Comparison of ENCODE assay signal across 26 cellular contexts in genomic region chr20:9575836-9576235, GRCh38.
"Had no signal": no experiment of that assay in that cellular context is flagged by ENCODE, and none has a peak within 500 bp of the region (broad histone marks: within the 10 kb centered on the region; RNA-seq: fewer than 3 reads in every experiment).

No MANE protein-coding gene starts in this region.

- H3K9me3 ChIP-seq: esophagus muscularis mucosa, gastroesophageal sphincter, heart left ventricle, left lung, lower lobe of right lung, mucosa of descending colon had no signal

- H3K27ac Mint-ChIP-seq: immature natural killer cell, mesothelial cell of epicardium, naive B cell had no signal

- H3K36me3 ChIP-seq: esophagus muscularis mucosa, gastroesophageal sphincter, heart left ventricle, left lung, lower lobe of right lung had no signal

- H3K27me3 ChIP-seq: dorsolateral prefrontal cortex, foreskin keratinocyte had no signal

- H3K4me2 ChIP-seq: hepatocyte had no signal

- H2AFZ ChIP-seq: hepatocyte had no signal

- H3K4me3 Mint-ChIP-seq: immature natural killer cell, mesothelial cell of epicardium, naive B cell had no signal

- H3K27ac ChIP-seq: coronary artery, esophagus muscularis mucosa, foreskin keratinocyte, gastroesophageal sphincter, heart left ventricle, hepatocyte, left lung, lower lobe of right lung had no signal

- H3K36me3 Mint-ChIP-seq: immature natural killer cell, mesothelial cell of epicardium, naive B cell had no signal

- FAIRE-seq: colon, endothelial cell of umbilical vein, frontal cortex, kidney had no signal

- H3K4me1 Mint-ChIP-seq: immature natural killer cell, mesothelial cell of epicardium, naive B cell had no signal

- ATAC-seq: foreskin keratinocyte, gastroesophageal sphincter, heart left ventricle, left cardiac atrium, left lung, left ventricle myocardium superior, lower lobe of right lung, mucosa of descending colon had no signal

- H3K4me1 ChIP-seq: esophagus muscularis mucosa, foreskin keratinocyte, gastroesophageal sphincter, heart left ventricle, left lung, lower lobe of right lung had no signal

- H3K4me3 ChIP-seq: coronary artery, dorsolateral prefrontal cortex, esophagus muscularis mucosa, gastroesophageal sphincter, heart left ventricle, hepatocyte, left lung, lower lobe of right lung, mucosa of descending colon had no signal

- H3K79me2 ChIP-seq: hepatocyte had no signal

- H3K9me3 Mint-ChIP-seq: mesothelial cell of epicardium, naive B cell had no signal

- DNase-seq: dermis blood vessel endothelial cell; dorsolateral prefrontal cortex; effector CD4-positive, alpha-beta T cell; effector memory CD4-positive, alpha-beta T cell; foreskin keratinocyte; heart left ventricle; hypothalamus; immature natural killer cell; islet precursor cell; kidney; kidney glomerular epithelial cell; left cardiac atrium; left lung; left ventricle myocardium superior; lower lobe of right lung; mesenchymal stem cell; mucosa of descending colon; naive B cell had no signal
